In genomic region chr15:66833372-66833771, GRCh38 we compare ENCODE assay signal across 17 cellular contexts.
A peak's percentile ranks its signal among the peaks of the same experiment; 100 is the strongest.
DNase-seq lines count a peak whose midpoint lies in the region; ATAC-seq and TF ChIP-seq lines count a peak whose summit lies in the region.
"Had no signal": no experiment of that assay in that cellular context is flagged by ENCODE, and none has a peak within 500 bp of the region (broad histone marks: within the 10 kb centered on the region; RNA-seq: fewer than 3 reads in every experiment).

No MANE protein-coding gene starts in this region.

- intact Hi-C loops in Panc1 (cut with micrococcal nuclease; ENCODE audit: unreplicated experiment), result no loop called here

- TF ChIP-seq CTCF in Panc1 (IDR thresholded peaks at IDR 0.05), result no peak
- TF ChIP-seq CTCF in fibroblast of lung (conservative IDR thresholded peaks at IDR 0.05 in 1 of 2, IDR thresholded peaks at IDR 0.05 in 1 of 2; ENCODE audit: low read depth in 1 of 2, low read length in 2 of 2), result no peak

- peak overlapping the region; percentile 68 for H3K27ac Mint-ChIP-seq in stimulated activated naive B cell treated with anti-CD40 and anti-IgM and Interleukin-4, amounts not matched to agents 10 μg/mL and 1 μg/mL and 100 μg/mL, for 72 hours
- no peak overlapping the region for H3K27ac Mint-ChIP-seq in stimulated activated effector memory CD8-positive, alpha-beta T cell treated with anti-CD3 and anti-CD28 coated beads, Interleukin-12 subunit alpha, Interleukin-12 subunit beta, amount 100 ng/mL, for 72 hours
- H3K27ac Mint-ChIP-seq: activated T-cell treated with anti-CD3 and anti-CD28 coated beads, Interleukin-2, amount 50 U/mL, for 72 hours; CD4-positive, alpha-beta T cell had no signal

- H2AFZ ChIP-seq in fibroblast of lung (ENCODE audit: low read length), result no peak overlapping the region

- CTCF ChIA-PET in Panc1 (lab: Charles Lee), result no interaction called here

- no peak overlapping the region for H3K4me3 ChIP-seq in Panc1 (ENCODE audit: low read depth in 2 of 2, low read length in 2 of 2)
- H3K4me3 ChIP-seq in fibroblast of lung (replicated peaks in 1 of 4; ENCODE audit: control extremely low read depth in 1 of 4, insufficient read depth in 1 of 4, low read depth in 3 of 4, low read length in 4 of 4), result no peak overlapping the region
- H3K4me3 ChIP-seq: left ventricle myocardium inferior, upper lobe of left lung had no signal

- H3K4me2 ChIP-seq in fibroblast of lung (ENCODE audit: extremely low read depth, insufficient read depth, low read length), result no peak overlapping the region

- BruUV-seq in Panc1 (replicated peaks; lab: Mats Ljungman, UMichigan), result no TSS peak

- in situ Hi-C loops in Panc1 (cut with HindIII; ENCODE audit: low pct_unique_long_range_greater_than_20kb, low sequenced_read_pairs), result no loop called here

- no peaks in the 10 kb centered on the region for H4K20me1 ChIP-seq in fibroblast of lung (ENCODE audit: control insufficient read depth, extremely low read depth, insufficient read depth, low read length)

- H3K9me3 Mint-ChIP-seq in stimulated activated naive B cell treated with anti-CD40 and anti-IgM and Interleukin-4, amounts not matched to agents 10 μg/mL and 1 μg/mL and 100 μg/mL, for 72 hours, result peaks cover 6% of the 10 kb centered on the region in 2 donors
- no peaks in the 10 kb centered on the region for H3K9me3 Mint-ChIP-seq in stimulated activated effector memory CD8-positive, alpha-beta T cell treated with anti-CD3 and anti-CD28 coated beads, Interleukin-12 subunit alpha, Interleukin-12 subunit beta, amount 100 ng/mL, for 72 hours
- H3K9me3 Mint-ChIP-seq: activated T-cell treated with anti-CD3 and anti-CD28 coated beads, Interleukin-2, amount 50 U/mL, for 72 hours; CD4-positive, alpha-beta T cell had no signal

- POLR2A ChIA-PET in Panc1 (lab: Charles Lee), result no interaction called here

- H3K27me3 ChIP-seq in Panc1 (ENCODE audit: control insufficient read depth, insufficient read depth, low read length) (no peaks in the 10 kb centered on the region), fibroblast of lung (ENCODE audit: control insufficient read depth, insufficient read depth, low read length) (no peaks in the 10 kb centered on the region)
- H3K27me3 ChIP-seq: upper lobe of left lung had no signal

- ATAC-seq in Panc1, result no peak
- ATAC-seq in stimulated activated naive B cell treated with anti-CD40 and anti-IgM and Interleukin-4, amounts not matched to agents 10 μg/mL and 1 μg/mL and 100 μg/mL, for 72 hours (replicated peaks), result peak; percentile 76 to 79
- ATAC-seq in stimulated activated effector memory CD8-positive, alpha-beta T cell treated with anti-CD3 and anti-CD28 coated beads, Interleukin-12 subunit alpha, Interleukin-12 subunit beta, amount 100 ng/mL, for 72 hours, result no peak
- ATAC-seq in HG02798 (IDR thresholded peaks at IDR 0.05; ENCODE audit: poor library complexity, unreplicated experiment), result no peak
- ATAC-seq: activated T-cell treated with anti-CD3 and anti-CD28 coated beads, Interleukin-2, amount 50 U/mL, for 72 hours had no signal

- H3K36me3 ChIP-seq in Panc1 (ENCODE audit: control insufficient read depth, insufficient read depth, low read length) (no peaks in the 10 kb centered on the region), fibroblast of lung (ENCODE audit: control insufficient read depth, insufficient read depth, low read length) (no peaks in the 10 kb centered on the region)
- H3K36me3 ChIP-seq: left ventricle myocardium inferior, upper lobe of left lung had no signal

- H3K9ac ChIP-seq in fibroblast of lung (ENCODE audit: insufficient read depth, low read length), result no peak overlapping the region

- no peaks in the 10 kb centered on the region for H3K79me2 ChIP-seq in fibroblast of lung (ENCODE audit: control insufficient read depth, insufficient read depth, low read length)

- no peaks in the 10 kb centered on the region for H3K27me3 Mint-ChIP-seq in stimulated activated naive B cell treated with anti-CD40 and anti-IgM and Interleukin-4, amounts not matched to agents 10 μg/mL and 1 μg/mL and 100 μg/mL, for 72 hours

- H3K4me3 Mint-ChIP-seq in stimulated activated naive B cell treated with anti-CD40 and anti-IgM and Interleukin-4, amounts not matched to agents 10 μg/mL and 1 μg/mL and 100 μg/mL, for 72 hours, result peak overlapping the region; percentile 39 to 55
- H3K4me3 Mint-ChIP-seq in stimulated activated effector memory CD8-positive, alpha-beta T cell treated with anti-CD3 and anti-CD28 coated beads, Interleukin-12 subunit alpha, Interleukin-12 subunit beta, amount 100 ng/mL, for 72 hours, result no peak overlapping the region
- H3K4me3 Mint-ChIP-seq: activated T-cell treated with anti-CD3 and anti-CD28 coated beads, Interleukin-2, amount 50 U/mL, for 72 hours; CD4-positive, alpha-beta T cell had no signal

- H3K4me1 ChIP-seq in Panc1 (ENCODE audit: control insufficient read depth, insufficient read depth, low read length) (peaks cover 9% of the 10 kb centered on the region), fibroblast of lung (ENCODE audit: control insufficient read depth, extremely low read depth, insufficient read depth, low read length) (peaks cover 8% of the 10 kb centered on the region)

- H3K9me3 ChIP-seq in Panc1 (ENCODE audit: control insufficient read depth, insufficient read depth, low read depth, low read length) (no peaks in the 10 kb centered on the region), fibroblast of lung (ENCODE audit: control insufficient read depth, insufficient read depth, low read depth, low read length) (no peaks in the 10 kb centered on the region)
- H3K9me3 ChIP-seq: upper lobe of left lung had no signal

- H3K36me3 Mint-ChIP-seq in stimulated activated naive B cell treated with anti-CD40 and anti-IgM and Interleukin-4, amounts not matched to agents 10 μg/mL and 1 μg/mL and 100 μg/mL, for 72 hours, result peaks cover 0 to 7% of the 10 kb centered on the region in 2 donors
- no peaks in the 10 kb centered on the region for H3K36me3 Mint-ChIP-seq in stimulated activated effector memory CD8-positive, alpha-beta T cell treated with anti-CD3 and anti-CD28 coated beads, Interleukin-12 subunit alpha, Interleukin-12 subunit beta, amount 100 ng/mL, for 72 hours

- DNase-seq in NCI-H1436 (lab: John Stamatoyannopoulos, UW) (peak; percentile 4), NCI-H1436 treated with DMSO at 0.1 percent for 48 hours (lab: John Stamatoyannopoulos, UW) (no peak), Panc1 (ENCODE audit: low read depth, low spot score) (no peak), fibroblast of lung (ENCODE audit: low read depth in 2 of 2) (no peak), glomerular visceral epithelial cell (ENCODE audit: extremely low spot score) (no peak)
- no peak for DNase-seq in stimulated activated naive B cell treated with anti-CD40 and anti-IgM and Interleukin-4, amounts not matched to agents 10 μg/mL and 1 μg/mL and 100 μg/mL, for 72 hours
- no peak for DNase-seq in stimulated activated effector memory CD8-positive, alpha-beta T cell treated with anti-CD3 and anti-CD28 coated beads, Interleukin-12 subunit alpha, Interleukin-12 subunit beta, amount 100 ng/mL, for 72 hours (ENCODE audit: low spot score in 2 of 2)
- DNase-seq: 8988T; activated T-cell treated with anti-CD3 and anti-CD28 coated beads, Interleukin-2, amount 50 U/mL, for 72 hours; CD4-positive, alpha-beta T cell; DND-41; effector CD4-positive, alpha-beta T cell; left ventricle myocardium inferior; NCI-H146; stimulated activated naive CD4-positive, alpha-beta T cell; upper lobe of left lung had no signal

- H3K4me1 Mint-ChIP-seq in stimulated activated naive B cell treated with anti-CD40 and anti-IgM and Interleukin-4, amounts not matched to agents 10 μg/mL and 1 μg/mL and 100 μg/mL, for 72 hours, result peaks cover 28 to 50% of the 10 kb centered on the region in 2 donors
- no peaks in the 10 kb centered on the region for H3K4me1 Mint-ChIP-seq in stimulated activated effector memory CD8-positive, alpha-beta T cell treated with anti-CD3 and anti-CD28 coated beads, Interleukin-12 subunit alpha, Interleukin-12 subunit beta, amount 100 ng/mL, for 72 hours

- H3K27ac ChIP-seq in Panc1 (ENCODE audit: low read length) (peak overlapping the region; percentile 8; the same call in 1 of the 2 replicates), fibroblast of lung (ENCODE audit: insufficient read depth, low read length) (peak overlapping the region; percentile 14)
- H3K27ac ChIP-seq: left ventricle myocardium inferior, upper lobe of left lung had no signal

Comparison
In these comparisons a context has a peak if more than half of its experiments do, and no peak if none do; other contexts are left out.
1. ATAC-seq: peak in stimulated activated naive B cell treated with anti-CD40 and anti-IgM and Interleukin-4, amounts not matched to agents 10 μg/mL and 1 μg/mL and 100 μg/mL, for 72 hours (2 of 2); none in Panc1 (single experiment), stimulated activated effector memory CD8-positive, alpha-beta T cell treated with anti-CD3 and anti-CD28 coated beads, Interleukin-12 subunit alpha, Interleukin-12 subunit beta, amount 100 ng/mL, for 72 hours (single experiment) and HG02798 (single experiment).